1 cellular context compared by ENCODE assay signal in the genomic region with DNA sequence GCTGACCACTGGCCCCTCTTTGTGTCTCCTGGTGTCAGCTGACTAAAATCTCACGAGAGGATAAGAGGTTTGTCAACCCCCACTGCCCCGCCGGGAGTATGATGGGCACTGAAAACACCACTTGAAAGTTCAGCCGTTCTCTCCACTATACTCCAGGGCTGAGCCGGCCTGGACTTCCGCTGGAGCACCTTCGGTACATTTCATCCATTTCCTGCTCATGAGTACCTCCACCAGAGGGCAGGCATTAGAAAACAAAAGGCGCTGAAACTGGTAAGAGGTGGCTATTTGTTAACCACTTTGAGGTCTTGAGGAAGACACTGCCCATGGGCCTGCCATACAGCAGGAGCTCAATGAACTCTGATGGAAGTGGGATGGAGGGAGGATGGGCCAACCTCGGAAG.
TF ChIP-seq lines count a peak whose summit lies in the region.

No MANE protein-coding gene starts in this region.

TF ChIP-seq in HCT116, 20 proteins besides CTCF, POLR2A, EP300 and RAD21 (continued from another document):
- TF ChIP-seq, protein P1, sequence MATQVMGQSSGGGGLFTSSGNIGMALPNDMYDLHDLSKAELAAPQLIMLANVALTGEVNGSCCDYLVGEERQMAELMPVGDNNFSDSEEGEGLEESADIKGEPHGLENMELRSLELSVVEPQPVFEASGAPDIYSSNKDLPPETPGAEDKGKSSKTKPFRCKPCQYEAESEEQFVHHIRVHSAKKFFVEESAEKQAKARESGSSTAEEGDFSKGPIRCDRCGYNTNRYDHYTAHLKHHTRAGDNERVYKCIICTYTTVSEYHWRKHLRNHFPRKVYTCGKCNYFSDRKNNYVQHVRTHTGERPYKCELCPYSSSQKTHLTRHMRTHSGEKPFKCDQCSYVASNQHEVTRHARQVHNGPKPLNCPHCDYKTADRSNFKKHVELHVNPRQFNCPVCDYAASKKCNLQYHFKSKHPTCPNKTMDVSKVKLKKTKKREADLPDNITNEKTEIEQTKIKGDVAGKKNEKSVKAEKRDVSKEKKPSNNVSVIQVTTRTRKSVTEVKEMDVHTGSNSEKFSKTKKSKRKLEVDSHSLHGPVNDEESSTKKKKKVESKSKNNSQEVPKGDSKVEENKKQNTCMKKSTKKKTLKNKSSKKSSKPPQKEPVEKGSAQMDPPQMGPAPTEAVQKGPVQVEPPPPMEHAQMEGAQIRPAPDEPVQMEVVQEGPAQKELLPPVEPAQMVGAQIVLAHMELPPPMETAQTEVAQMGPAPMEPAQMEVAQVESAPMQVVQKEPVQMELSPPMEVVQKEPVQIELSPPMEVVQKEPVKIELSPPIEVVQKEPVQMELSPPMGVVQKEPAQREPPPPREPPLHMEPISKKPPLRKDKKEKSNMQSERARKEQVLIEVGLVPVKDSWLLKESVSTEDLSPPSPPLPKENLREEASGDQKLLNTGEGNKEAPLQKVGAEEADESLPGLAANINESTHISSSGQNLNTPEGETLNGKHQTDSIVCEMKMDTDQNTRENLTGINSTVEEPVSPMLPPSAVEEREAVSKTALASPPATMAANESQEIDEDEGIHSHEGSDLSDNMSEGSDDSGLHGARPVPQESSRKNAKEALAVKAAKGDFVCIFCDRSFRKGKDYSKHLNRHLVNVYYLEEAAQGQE (IDR thresholded peaks at IDR 0.05; ENCODE audit: low read depth), result no peak
- TF ChIP-seq SRF (IDR thresholded peaks at IDR 0.05; ENCODE audit: low read depth) (no peak), YY1 (IDR thresholded peaks at IDR 0.05; ENCODE audit: extremely low read depth, insufficient replicate concordance, low read depth, low read length) (no peak), EZH2phosphoT487 (IDR thresholded peaks at IDR 0.05; ENCODE audit: borderline replicate concordance) (no peak), ZNF274 (IDR thresholded peaks at IDR 0.05; ENCODE audit: low read depth, low read length) (no peak), CBX3 (IDR thresholded peaks at IDR 0.05; ENCODE audit: low read depth) (no peak), FOSL1 (IDR thresholded peaks at IDR 0.05; ENCODE audit: low read depth) (no peak)
- TF ChIP-seq, protein P2, sequence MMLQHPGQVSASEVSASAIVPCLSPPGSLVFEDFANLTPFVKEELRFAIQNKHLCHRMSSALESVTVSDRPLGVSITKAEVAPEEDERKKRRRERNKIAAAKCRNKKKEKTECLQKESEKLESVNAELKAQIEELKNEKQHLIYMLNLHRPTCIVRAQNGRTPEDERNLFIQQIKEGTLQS (IDR thresholded peaks at IDR 0.05), result no peak
- TF ChIP-seq, protein P3, sequence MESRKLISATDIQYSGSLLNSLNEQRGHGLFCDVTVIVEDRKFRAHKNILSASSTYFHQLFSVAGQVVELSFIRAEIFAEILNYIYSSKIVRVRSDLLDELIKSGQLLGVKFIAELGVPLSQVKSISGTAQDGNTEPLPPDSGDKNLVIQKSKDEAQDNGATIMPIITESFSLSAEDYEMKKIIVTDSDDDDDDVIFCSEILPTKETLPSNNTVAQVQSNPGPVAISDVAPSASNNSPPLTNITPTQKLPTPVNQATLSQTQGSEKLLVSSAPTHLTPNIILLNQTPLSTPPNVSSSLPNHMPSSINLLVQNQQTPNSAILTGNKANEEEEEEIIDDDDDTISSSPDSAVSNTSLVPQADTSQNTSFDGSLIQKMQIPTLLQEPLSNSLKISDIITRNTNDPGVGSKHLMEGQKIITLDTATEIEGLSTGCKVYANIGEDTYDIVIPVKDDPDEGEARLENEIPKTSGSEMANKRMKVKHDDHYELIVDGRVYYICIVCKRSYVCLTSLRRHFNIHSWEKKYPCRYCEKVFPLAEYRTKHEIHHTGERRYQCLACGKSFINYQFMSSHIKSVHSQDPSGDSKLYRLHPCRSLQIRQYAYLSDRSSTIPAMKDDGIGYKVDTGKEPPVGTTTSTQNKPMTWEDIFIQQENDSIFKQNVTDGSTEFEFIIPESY (IDR thresholded peaks at IDR 0.05; ENCODE audit: extremely low read depth, insufficient replicate concordance, low read length), result no peak
